ENCODE assay signal across 24 cellular contexts in the genomic region with DNA sequence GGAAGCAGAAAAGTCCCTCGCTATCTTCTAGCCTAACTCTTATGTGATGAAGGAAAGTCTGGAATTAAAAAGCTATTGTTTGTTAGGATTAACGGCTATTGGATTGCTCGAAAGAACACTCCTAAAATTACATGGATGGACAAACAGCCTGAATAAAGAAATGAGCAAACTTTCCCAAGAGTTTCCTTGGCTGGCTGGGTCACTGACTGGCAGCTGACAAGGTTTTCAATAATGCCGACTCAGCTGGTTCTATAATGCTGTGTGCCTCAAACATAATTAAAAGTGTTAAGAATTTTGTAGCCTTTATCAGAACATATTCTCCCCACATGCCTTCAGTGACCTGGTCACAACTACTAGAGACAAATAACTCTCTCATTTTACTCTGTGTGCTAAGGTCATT.
"Had no signal": no experiment of that assay in that cellular context is flagged by ENCODE, and none has a peak within 500 bp of the region (broad histone marks: within the 10 kb centered on the region; RNA-seq: fewer than 3 reads in every experiment).

No MANE protein-coding gene starts in this region.

- H3K4me3 ChIP-seq: coronary artery, esophagus squamous epithelium, heart right ventricle, left lung, right atrium auricular region, skin epidermis, spleen, testis, tibial nerve, upper lobe of left lung had no signal

- H3K79me2 ChIP-seq: parathyroid adenoma had no signal

- H2AFZ ChIP-seq: parathyroid adenoma had no signal

- DNase-seq: dermis blood vessel endothelial cell; effector memory CD4-positive, alpha-beta T cell; erythroblast; esophagus squamous epithelium; foreskin melanocyte; glutamatergic neuron; heart right ventricle; left cardiac atrium; left lung; naive thymus-derived CD8-positive, alpha-beta T cell; spleen; stimulated activated CD4-positive, alpha-beta T cell treated with anti-CD3 and anti-CD28 coated beads, Interleukin-4, amount 100 ng/mL, for 4 hours; stimulated activated naive CD8-positive, alpha-beta T cell treated with anti-CD3 and anti-CD28 coated beads, Interleukin-15, Interleukin-2, amounts not matched to agents 100 U/mL and 50 U/mL, for 24 hours; substantia nigra; testis; upper lobe of left lung had no signal

- H3K9ac ChIP-seq: parathyroid adenoma had no signal

- H3K4me1 ChIP-seq: heart right ventricle, left lung, parathyroid adenoma, right atrium auricular region, spleen had no signal

- H3K27me3 ChIP-seq: esophagus squamous epithelium, heart right ventricle, left lung, right atrium auricular region, spleen, testis, tibial nerve, upper lobe of left lung had no signal

- ATAC-seq: heart right ventricle; left cardiac atrium; left lung; naive thymus-derived CD8-positive, alpha-beta T cell; stimulated activated memory B cell treated with anti-CD40 and anti-IgM and Interleukin-4, amounts not matched to agents 10 μg/mL and 1 μg/mL and 100 μg/mL, for 72 hours; stimulated activated naive CD8-positive, alpha-beta T cell treated with anti-CD3 and anti-CD28 coated beads, Interleukin-15, Interleukin-2, amounts not matched to agents 100 U/mL and 50 U/mL, for 24 hours had no signal

- H3K27ac ChIP-seq: coronary artery, esophagus squamous epithelium, heart right ventricle, left lung, parathyroid adenoma, right atrium auricular region, skin epidermis, spleen, testis, upper lobe of left lung had no signal

- H3K9me3 ChIP-seq: esophagus squamous epithelium, heart right ventricle, left lung, right atrium auricular region, spleen, testis, tibial nerve, upper lobe of left lung had no signal

- H3K36me3 ChIP-seq: esophagus squamous epithelium, left lung, right atrium auricular region, spleen, upper lobe of left lung had no signal

- FAIRE-seq: islet of Langerhans, urothelium cell line had no signal
